Comparison of ENCODE assay signal across 8 cellular contexts in genomic region chr7:128408709-128409434, GRCh38. TPM values are rescaled to one million over a fixed set of nuclear protein-coding genes. Genes with fewer than 3 reads are reported as not detected.
DNase-seq lines count a peak whose midpoint lies in the region; ATAC-seq, FAIRE-seq and TF ChIP-seq lines count a peak whose summit lies in the region.

No MANE protein-coding gene starts in this region.

- peaks cover 93% of the 10 kb centered on the region for H3K27me3 ChIP-seq in GM23338 (ENCODE audit: insufficient read depth)
- no peaks in the 10 kb centered on the region for H3K27me3 ChIP-seq in keratinocyte (ENCODE audit: control insufficient read depth, extremely low read depth, insufficient read depth, low read length)

- no peaks in the 10 kb centered on the region for H3K9me2 ChIP-seq in GM23338 (ENCODE audit: insufficient read depth)

- H3K79me2 ChIP-seq in GM23338 (replicated peaks; ENCODE audit: insufficient read depth) (no peaks in the 10 kb centered on the region), keratinocyte (ENCODE audit: control insufficient read depth, insufficient read depth, low read length) (peaks cover 12% of the 10 kb centered on the region)

- peak overlapping the region; percentile 98 for H3K4me2 ChIP-seq in A549
- peak overlapping the region; percentile 79 for H3K4me2 ChIP-seq in GM23338
- peak overlapping the region; percentile 95 for H3K4me2 ChIP-seq in keratinocyte (ENCODE audit: control insufficient read depth, extremely low read depth, insufficient read depth, low read depth, low read length)

- no peak for DNase-seq in A549 (ENCODE audit: low read depth in 1 of 2, low spot score in 1 of 2)
- peak; percentile 56 for DNase-seq in GM23338 (ENCODE audit: low spot score)
- DNase-seq in keratinocyte (ENCODE audit: low read depth, low spot score) = no peak

- no peaks in the 10 kb centered on the region; the same call in 2 of the 3 replicates for H3K9me3 ChIP-seq in A549
- no peaks in the 10 kb centered on the region for H3K9me3 ChIP-seq in keratinocyte (ENCODE audit: control insufficient read depth, low read depth, low read length)

- peak overlapping the region; percentile 65 for H3K9ac ChIP-seq in keratinocyte (ENCODE audit: control insufficient read depth, extremely low read depth, insufficient read depth, low read length)

- H3K36me3 ChIP-seq in GM23338 (ENCODE audit: insufficient read depth) (no peaks in the 10 kb centered on the region), keratinocyte (ENCODE audit: control insufficient read depth in 2 of 2, extremely low read depth in 1 of 2, insufficient read depth in 2 of 2, low read length in 2 of 2) (no peaks in the 10 kb centered on the region)

- no peaks in the 10 kb centered on the region for H3K36me3 Mint-ChIP-seq in GM23338 (ENCODE audit: low read depth)
- no peaks in the 10 kb centered on the region for H3K36me3 Mint-ChIP-seq in activated naive CD8-positive, alpha-beta T cell

- H3K4me3 ChIP-seq in A549 (peak overlapping the region; percentile 69), GM23338 (peak overlapping the region; percentile 78), keratinocyte (ENCODE audit: control insufficient read depth in 2 of 3, extremely low read depth in 1 of 3, insufficient read depth in 2 of 3, low read depth in 1 of 3, low read length in 3 of 3) (peak overlapping the region; percentile 60 to 69 (median 69))

- TF ChIP-seq RAD21 in A549 (conservative IDR thresholded peaks at IDR 0.05 in 1 of 2, IDR thresholded peaks at IDR 0.05 in 1 of 2) = no peak

- no peaks in the 10 kb centered on the region for H3K9me1 ChIP-seq in keratinocyte (ENCODE audit: control insufficient read depth, extremely low read depth, insufficient read depth, low read length)

- no peak overlapping the region for H3K27ac Mint-ChIP-seq in GM23338
- peak overlapping the region; percentile 50 for H3K27ac Mint-ChIP-seq in activated naive CD8-positive, alpha-beta T cell

- CTCF ChIA-PET in A549 (lab: Yijun Ruan, JAX) = interaction anchor here (0.6 to 27.7 kb wide), 10 partner anchors 10 to 132 kb away, joined by 3 to 695 read pairs (median 6); no protein-coding TSS in a partner anchor

- peaks cover 41% of the 10 kb centered on the region for H3K4me1 Mint-ChIP-seq in GM23338
- H3K4me1 Mint-ChIP-seq in activated naive CD8-positive, alpha-beta T cell (ENCODE audit: low read depth) = peaks cover 36% of the 10 kb centered on the region

- H4K20me1 ChIP-seq in GM23338 (replicated peaks; ENCODE audit: insufficient read depth) (no peaks in the 10 kb centered on the region; the same call in 1 of the 2 replicates), keratinocyte (ENCODE audit: control insufficient read depth, extremely low read depth, insufficient read depth, low read length) (no peaks in the 10 kb centered on the region)

- H3K27ac ChIP-seq in A549 (peak overlapping the region; percentile 84 to 94), GM23338 (ENCODE audit: low read depth) (no peak overlapping the region), keratinocyte (ENCODE audit: control insufficient read depth, insufficient read depth, low read length) (peak overlapping the region; percentile 1), temporal lobe (ENCODE audit: low read depth, low read length) (peak overlapping the region; percentile 27)

- dilution Hi-C loops in keratinocyte (cut with MboI; ENCODE audit: extremely low pct_ligation_motif_present, low sequenced_read_pairs) = no loop called here

- ATAC-seq in A549 (no peak), GM23338 (peak; percentile 13), HG03039 (IDR thresholded peaks at IDR 0.05; ENCODE audit: unreplicated experiment) (no peak), HG03565 (IDR thresholded peaks at IDR 0.05; ENCODE audit: unreplicated experiment) (no peak), HG02981 (IDR thresholded peaks at IDR 0.05; ENCODE audit: unreplicated experiment) (no peak)

- H3K27me3 Mint-ChIP-seq in GM23338 (ENCODE audit: insufficient read depth, low read depth, poor library complexity) = peaks cover 62% of the 10 kb centered on the region
- no peaks in the 10 kb centered on the region for H3K27me3 Mint-ChIP-seq in activated naive CD8-positive, alpha-beta T cell

- WGBS in A549 (ENCODE audit: missing lambda C conversion rate) = 70% methylated on average over 14 of the region's 14 CpGs

- TF ChIP-seq POLR2A in A549 (IDR thresholded peaks at IDR 0.05; ENCODE audit: low read length) = no peak

- no peak for TF ChIP-seq EP300 in A549 (IDR thresholded peaks at IDR 0.05)

- TF ChIP-seq CTCF in A549 (IDR thresholded peaks at IDR 0.05) (no peak), GM23338 (conservative IDR thresholded peaks at IDR 0.05; ENCODE audit: low read depth in 2 of 2) (no peak), keratinocyte (optimal IDR thresholded peaks at IDR 0.05 in 1 of 3, IDR thresholded peaks at IDR 0.05 in 1 of 3, conservative IDR thresholded peaks at IDR 0.05 in 1 of 3; ENCODE audit: extremely low read depth in 1 of 3, insufficient read depth in 2 of 3, low read length in 3 of 3) (no peak)

- peaks cover 4% of the 10 kb centered on the region; the same call in 1 of the 2 replicates for H3F3A ChIP-seq in GM23338 (replicated peaks; ENCODE audit: low read depth)

- FAIRE-seq in A549 (lab: Jason Lieb, UNC) (no peak), keratinocyte (lab: Jason Lieb, UNC) (peak; percentile 41)

- H2AFZ ChIP-seq in GM23338 (peak overlapping the region; percentile 90), keratinocyte (ENCODE audit: control insufficient read depth, low read length) (peak overlapping the region; percentile 66)

- POLR2A ChIA-PET in A549 (lab: Yijun Ruan, JAX) = interaction anchor here (0.9 to 1.4 kb wide), 5 partner anchors 22 to 65 kb away, joined by 3 to 6 read pairs (median 4); partner anchors contain the start of genes HILPDA and RBM28

- H3K4me1 ChIP-seq in A549 (peaks cover 39% of the 10 kb centered on the region), GM23338 (ENCODE audit: insufficient read depth) (peaks cover 30% of the 10 kb centered on the region), keratinocyte (ENCODE audit: control insufficient read depth, extremely low read depth, insufficient read depth, low read length) (peaks cover 39% of the 10 kb centered on the region)

- H3K4me3 Mint-ChIP-seq in GM23338 = peak overlapping the region; percentile 74
- peak overlapping the region; percentile 84 for H3K4me3 Mint-ChIP-seq in activated naive CD8-positive, alpha-beta T cell

- peaks cover 10% of the 10 kb centered on the region; the same call in 2 of the 3 replicates for H3K9me3 Mint-ChIP-seq in GM23338
- no peaks in the 10 kb centered on the region for H3K9me3 Mint-ChIP-seq in activated naive CD8-positive, alpha-beta T cell (ENCODE audit: low read depth)

RNA-seq across cellular contexts. Expression of gene IMPDH1, which starts 0.9 kb away (rescaled TPM):
- polyA plus RNA-seq in A549 (2011; rRNA removed) = 55.4 and 83.3 TPM in 2 replicates
- polyA plus RNA-seq in A549 (2012; cell fraction: cytosol; rRNA removed) = 79.8 and 101 TPM in 2 replicates
- polyA plus RNA-seq in A549 (2012; cell fraction: nucleus; rRNA removed) = 150 and 163 TPM in 2 replicates
- 65.1 to 66.9 TPM (median 65.4 TPM) in 3 replicates for polyA plus RNA-seq in A549 (2017; fragmentation: RNase III; extraction: RNeasy Plus Mini Kit Qiagen cat#74134 plus additional on column Dnase treatment)
- polyA minus RNA-seq in A549 (2011; rRNA and poly(A)+ RNA removed) = 127 and 130 TPM in 2 replicates
- total RNA-seq in GM23338 (2014; rRNA removed; shearing (Covaris generic)) = 35.8 and 48.3 TPM in 2 replicates
- 15.3 and 16.4 TPM in 2 replicates for polyA plus RNA-seq in GM23338 (2016; fragmentation: Nextera tagmentation; extraction: Ambion mirVana)
- polyA plus RNA-seq in keratinocyte = 50.0 to 62.5 TPM (median 56.2 TPM) in 3 replicates
- polyA plus RNA-seq in keratinocyte (2011; ENCODE audit: low read depth) = 16.9 TPM
- 32.5 and 55.4 TPM in 2 replicates for polyA plus RNA-seq in keratinocyte (2011; cell fraction: cytosol; rRNA removed)
- 55.2 and 60.9 TPM in 2 replicates for polyA plus RNA-seq in keratinocyte (2011; cell fraction: nucleus; rRNA removed)
- 21.8 and 72.4 TPM in 2 replicates for polyA plus RNA-seq in keratinocyte (2012; ENCODE audit: low replicate concordance)
- polyA minus RNA-seq in keratinocyte = 77.7 to 199 TPM (median 83.4 TPM) in 3 replicates
- 80.6 TPM for polyA minus RNA-seq in keratinocyte (2011; cell fraction: cytosol; rRNA and poly(A)+ RNA removed)
- 36.9 and 47.0 TPM in 2 replicates for polyA minus RNA-seq in keratinocyte (2011; cell fraction: nucleus; rRNA and poly(A)+ RNA removed)
- total RNA-seq in temporal lobe = 22.6 TPM

RNA-seq across cellular contexts. Expression of gene HILPDA, which starts 46.8 kb away (rescaled TPM):
- polyA plus RNA-seq in A549 (2011; rRNA removed) (94.6 and 179 TPM in 2 replicates), A549 (2017; fragmentation: RNase III; extraction: RNeasy Plus Mini Kit Qiagen cat#74134 plus additional on column Dnase treatment) (22.0 to 24.2 TPM (median 24.2 TPM) in 3 replicates), GM23338 (2016; fragmentation: Nextera tagmentation; extraction: Ambion mirVana) (57.5 and 70.6 TPM in 2 replicates), keratinocyte (12.8 to 41.6 TPM (median 17.9 TPM) in 3 replicates)
- polyA plus RNA-seq in A549 (2012; cell fraction: cytosol; rRNA removed) = 46.7 and 46.9 TPM in 2 replicates
- polyA plus RNA-seq in A549 (2012; cell fraction: nucleus; rRNA removed) = 16.5 and 23.0 TPM in 2 replicates
- 127 and 199 TPM in 2 replicates for polyA minus RNA-seq in A549 (2011; rRNA and poly(A)+ RNA removed)
- total RNA-seq in GM23338 (2014; rRNA removed; shearing (Covaris generic)) = 32.4 and 38.5 TPM in 2 replicates
- polyA plus RNA-seq in keratinocyte (2011; ENCODE audit: low read depth) = 5.1 TPM
- 11.2 and 16.4 TPM in 2 replicates for polyA plus RNA-seq in keratinocyte (2011; cell fraction: cytosol; rRNA removed)
- 15.1 and 15.8 TPM in 2 replicates for polyA plus RNA-seq in keratinocyte (2011; cell fraction: nucleus; rRNA removed)
- polyA plus RNA-seq in keratinocyte (2012; ENCODE audit: low replicate concordance) = 5.8 and 19.6 TPM in 2 replicates
- polyA minus RNA-seq in keratinocyte = 11.2 to 26.9 TPM (median 11.3 TPM) in 3 replicates
- 8.1 TPM for polyA minus RNA-seq in keratinocyte (2011; cell fraction: cytosol; rRNA and poly(A)+ RNA removed)
- polyA minus RNA-seq in keratinocyte (2011; cell fraction: nucleus; rRNA and poly(A)+ RNA removed) = 5.3 and 8.8 TPM in 2 replicates
- 16.7 TPM for total RNA-seq in temporal lobe

RNA-seq across cellular contexts. Expression of gene PRRT4, which starts 47.4 kb away (rescaled TPM):
- polyA plus RNA-seq in A549 (2011; rRNA removed) = 0.17 and 0.18 TPM in 2 replicates
- polyA plus RNA-seq in A549 (2012; cell fraction: cytosol; rRNA removed) = 0.49 and 0.66 TPM in 2 replicates
- 2.3 and 3.0 TPM in 2 replicates for polyA plus RNA-seq in A549 (2012; cell fraction: nucleus; rRNA removed)
- 0.15 to 0.20 TPM (median 0.16 TPM) in 3 replicates for polyA plus RNA-seq in A549 (2017; fragmentation: RNase III; extraction: RNeasy Plus Mini Kit Qiagen cat#74134 plus additional on column Dnase treatment)
- 0.21 TPM in 1 of 2 replicates, not detected in the other for polyA minus RNA-seq in A549 (2011; rRNA and poly(A)+ RNA removed)
- total RNA-seq in GM23338 (2014; rRNA removed; shearing (Covaris generic)) = 0.56 and 1.0 TPM in 2 replicates
- polyA plus RNA-seq in GM23338 (2016; fragmentation: Nextera tagmentation; extraction: Ambion mirVana) = 0.47 and 0.55 TPM in 2 replicates
- 0.12 to 0.23 TPM (median 0.12 TPM) in 3 replicates for polyA plus RNA-seq in keratinocyte
- not detected for polyA plus RNA-seq in keratinocyte (2011; ENCODE audit: low read depth)
- polyA plus RNA-seq in keratinocyte (2011; cell fraction: cytosol; rRNA removed) = 0.08 and 0.10 TPM in 2 replicates
- polyA plus RNA-seq in keratinocyte (2011; cell fraction: nucleus; rRNA removed) = 0.59 and 0.79 TPM in 2 replicates
- polyA plus RNA-seq in keratinocyte (2012; ENCODE audit: low replicate concordance) = 0.18 and 0.76 TPM in 2 replicates
- polyA minus RNA-seq in keratinocyte = not detected in 3 replicates
- not detected for polyA minus RNA-seq in keratinocyte (2011; cell fraction: cytosol; rRNA and poly(A)+ RNA removed)
- polyA minus RNA-seq in keratinocyte (2011; cell fraction: nucleus; rRNA and poly(A)+ RNA removed) = 0.54 TPM in 1 of 2 replicates, not detected in the other
- 3.7 TPM for total RNA-seq in temporal lobe
